ENCODE assay signal across 1 cellular context in genomic region chr20:7272512-7272911, GRCh38.
TF ChIP-seq lines count a peak whose summit lies in the region.

No MANE protein-coding gene starts in this region.

TF ChIP-seq in endothelial cell of umbilical vein, 7 proteins besides CTCF, POLR2A, EP300 and RAD21 (continued from another document):
- TF ChIP-seq MYC (IDR thresholded peaks at IDR 0.05; ENCODE audit: low read depth, low read length): no peak
